24 cellular contexts compared by ENCODE assay signal in genomic region chr3:44802006-44802405, GRCh38. TPM values are rescaled to one million over a fixed set of nuclear protein-coding genes. Genes with fewer than 3 reads are reported as not detected.
A peak's percentile ranks its signal among the peaks of the same experiment; 100 is the strongest.
DNase-seq lines count a peak whose midpoint lies in the region; ATAC-seq, FAIRE-seq and TF ChIP-seq lines count a peak whose summit lies in the region.
"Had no signal": no experiment of that assay in that cellular context is flagged by ENCODE, and none has a peak within 500 bp of the region (broad histone marks: within the 10 kb centered on the region; RNA-seq: fewer than 3 reads in every experiment).

No MANE protein-coding gene starts in this region.

- peak; percentile 64 to 73 for DNase-seq in HL-60 (ENCODE audit: low read depth in 1 of 2, low spot score in 1 of 2)
- peak; percentile 78 for DNase-seq in MV-4-11 (lab: John Stamatoyannopoulos, UW)
- DNase-seq in SKM-1 (lab: John Stamatoyannopoulos, UW; ENCODE audit: unreplicated experiment): peak; percentile 81
- no peak for DNase-seq in K562 (ENCODE audit: extremely low read depth in 1 of 4, low spot score in 3 of 4)
- DNase-seq in mesenteric fat pad (ENCODE audit: low spot score): no peak
- no peak for DNase-seq in NAMALWA (ENCODE audit: low spot score)
- DNase-seq in gastrocnemius medialis: no peak
- DNase-seq: BE2C; CD4-positive, CD25-positive, alpha-beta regulatory T cell; COR-L47; DMS79; H9; HFFc6; MM.1S; NCI-H1417; NCI-H1694 treated with DMSO at 0.1 percent for 48 hours; NCI-H446; NCI-H526; SJCRH30; SW 1271; T-helper 17 cell had no signal

- no peak for FAIRE-seq in K562 (lab: Jason Lieb, UNC)
- FAIRE-seq: A549 had no signal

- H3K36me3 ChIP-seq in K562 (ENCODE audit: control insufficient read depth, insufficient read depth, low read length) (peaks cover 88% of the 10 kb centered on the region), gastrocnemius medialis (no peaks in the 10 kb centered on the region)

- no peaks in the 10 kb centered on the region for H3K9me3 ChIP-seq in K562 (replicated peaks; ENCODE audit: control insufficient read depth, insufficient read depth, low read depth, low read length)
- H3K9me3 ChIP-seq in gastrocnemius medialis: no peaks in the 10 kb centered on the region
- H3K9me3 ChIP-seq: A549, BE2C, SJCRH30 had no signal

- TF ChIP-seq POLR2A in K562 (conservative IDR thresholded peaks at IDR 0.05): no peak
- TF ChIP-seq POLR2A in gastrocnemius medialis (IDR thresholded peaks at IDR 0.05): no peak
- no peak for TF ChIP-seq POLR2A in GM18505 (IDR thresholded peaks at IDR 0.05; ENCODE audit: borderline replicate concordance, extremely low read depth, insufficient read depth, insufficient read length)

- no peaks in the 10 kb centered on the region for H3K27me3 ChIP-seq in HL-60 (ENCODE audit: insufficient read depth, poor library complexity, severe bottlenecking)
- no peaks in the 10 kb centered on the region for H3K27me3 ChIP-seq in K562 (ENCODE audit: control insufficient read depth in 2 of 2, insufficient read depth in 2 of 2, low read length in 2 of 2)
- no peaks in the 10 kb centered on the region for H3K27me3 ChIP-seq in gastrocnemius medialis
- H3K27me3 ChIP-seq: BE2C, SJCRH30 had no signal

- no TSS peak for BruUV-seq in K562 (replicated peaks; lab: Mats Ljungman, UMichigan)

- H2AFZ ChIP-seq in K562 (ENCODE audit: low read depth, low read length): no peak overlapping the region

- TF ChIP-seq EP300 in K562 (IDR thresholded peaks at IDR 0.05; ENCODE audit: low read length): no peak

- no peak for ATAC-seq in K562
- ATAC-seq in gastrocnemius medialis: no peak
- no peak for ATAC-seq in GM18505 (IDR thresholded peaks at IDR 0.05; ENCODE audit: unreplicated experiment)
- ATAC-seq: A549, Panc1, T-helper 17 cell had no signal

- no peak for TF ChIP-seq CTCF in HL-60 (IDR thresholded peaks at IDR 0.05; ENCODE audit: insufficient read depth, low read length)
- no peak for TF ChIP-seq CTCF in K562 (IDR thresholded peaks at IDR 0.05 in 2 of 3, conservative IDR thresholded peaks at IDR 0.05 in 1 of 3; ENCODE audit: insufficient read depth in 2 of 3, low read depth in 1 of 3, low read length in 3 of 3)
- no peak for TF ChIP-seq CTCF in gastrocnemius medialis (IDR thresholded peaks at IDR 0.05 in 4 of 5, conservative IDR thresholded peaks at IDR 0.05 in 1 of 5)

- TF ChIP-seq RAD21 in K562 (CRISPR knock-in tag; conservative IDR thresholded peaks at IDR 0.05 in 1 of 2, IDR thresholded peaks at IDR 0.05 in 1 of 2): no peak

- H3K4me2 ChIP-seq in K562 (ENCODE audit: insufficient read depth, low read length): no peak overlapping the region
- H3K4me2 ChIP-seq: A549 had no signal

- no peaks in the 10 kb centered on the region for H3K4me1 ChIP-seq in K562 (replicated peaks in 1 of 2; ENCODE audit: control insufficient read depth in 2 of 2, insufficient read depth in 2 of 2, low read length in 2 of 2)
- no peaks in the 10 kb centered on the region for H3K4me1 ChIP-seq in gastrocnemius medialis
- H3K4me1 ChIP-seq: A549, BE2C, SJCRH30 had no signal

- CTCF ChIA-PET in K562 (lab: Yijun Ruan, JAX; ENCODE audit: low intra/inter-chr PET ratio): no interaction called here

- no peaks in the 10 kb centered on the region for H3K79me2 ChIP-seq in K562 (ENCODE audit: control insufficient read depth, insufficient read depth, low read length)

- POLR2A ChIA-PET in K562 (lab: Yijun Ruan, JAX): no interaction called here

- no peak overlapping the region for H3K9ac ChIP-seq in K562 (ENCODE audit: insufficient read depth in 1 of 2, low read depth in 2 of 2, low read length in 2 of 2)

- H3K27ac ChIP-seq in HL-60 (replicated peaks) (peak overlapping the region; percentile 28), K562 (ENCODE audit: extremely low read depth, low read depth, low read length) (no peak overlapping the region), gastrocnemius medialis (no peak overlapping the region)
- H3K27ac ChIP-seq: A549, SJCRH30 had no signal

- intact Hi-C loops in K562 (cut with micrococcal nuclease): no loop called here
- intact Hi-C loops in gastrocnemius medialis (cut with DNase I; ENCODE audit: low total_unique reads): no loop called here

- no peaks in the 10 kb centered on the region for H4K20me1 ChIP-seq in K562 (replicated peaks; ENCODE audit: control insufficient read depth, insufficient read depth, low read length)

- H3K9me1 ChIP-seq in K562 (ENCODE audit: control insufficient read depth, insufficient read depth, low read length): no peaks in the 10 kb centered on the region

- WGBS in K562 (ENCODE audit: insufficient coverage, low coverage, missing lambda C conversion rate): 63% methylated on average over 2 of the region's 2 CpGs

- in situ Hi-C loops in K562 (cut with MboI): no loop called here
- in situ Hi-C loops in gastrocnemius medialis (cut with MboI; ENCODE audit: low sequenced_read_pairs in 4 of 4): no loop called here

- H3K4me3 ChIP-seq in HL-60 (replicated peaks; ENCODE audit: insufficient read depth, low read length) (no peak overlapping the region), K562 (no peak overlapping the region), gastrocnemius medialis (no peak overlapping the region)
- H3K4me3 ChIP-seq: A549, SJCRH30 had no signal

TF ChIP-seq in K562, 482 proteins besides CTCF, POLR2A, EP300 and RAD21 (continues in another document):
- TF ChIP-seq CEBPG (CRISPR knock-in tag; IDR thresholded peaks at IDR 0.05) (no peak), CEBPG (tag; conservative IDR thresholded peaks at IDR 0.05 in 1 of 2, IDR thresholded peaks at IDR 0.05 in 1 of 2) (peak in 1 of 2 experiments; percentile 46; a peak in 2 of 4 replicates), CEBPB (tag; IDR thresholded peaks at IDR 0.05) (peak; percentile 52)

RNA-seq across cellular contexts. Expression of gene KIF15, which starts 40.4 kb away (rescaled TPM):
- 21.8 and 81.5 TPM in 2 replicates for total RNA-seq in K562 (2011; cell fraction: chromatin; rRNA removed; ENCODE audit: low replicate concordance)
- total RNA-seq in K562 (2011; cell fraction: nucleolus; rRNA removed): 13.7 and 19.2 TPM in 2 replicates
- total RNA-seq in K562 (2011; cell fraction: nucleoplasm; rRNA removed): 19.6 and 23.5 TPM in 2 replicates
- total RNA-seq in K562 (2014; rRNA removed) (26.0 and 28.0 TPM in 2 replicates), K562 (2014; rRNA removed; fragmentation: Illumina TruSeq; extraction: Trizol) (43.7 and 52.3 TPM in 2 replicates), K562 (2015; rRNA removed; fragmentation: Illumina TruSeq; extraction: Trizol) (45.1 and 45.9 TPM in 2 replicates), K562 (2021) (24.5 and 25.8 TPM in 2 replicates), mesenteric fat pad (0.42 TPM), gastrocnemius medialis (1 to 10 TPM in 1 of 4 donors, under 1 TPM in 3; 0.25 to 1.6 (median 0.38) TPM)
- polyA plus RNA-seq in K562 (2011; rRNA removed) (17.9 and 25.3 TPM in 2 replicates), K562 (2014; fragmentation: Illumina TruSeq; extraction: Trizol) (33.8 and 43.3 TPM in 2 replicates), K562 (2014; fragmentation: Nextera tagmentation; extraction: Ambion mirVana) (10 to 100 TPM in 1 of 2 experiments, 1 to 10 TPM in 1; 9.0 to 21.2 TPM), K562 (2014; rRNA removed) (21.2 and 27.9 TPM in 2 replicates)
- polyA plus RNA-seq in K562 (2011; cell fraction: cytosol; rRNA removed): 2.9 and 5.4 TPM in 2 replicates
- polyA plus RNA-seq in K562 (2011; cell fraction: nucleus; rRNA removed): 12.1 and 15.4 TPM in 2 replicates
- polyA plus RNA-seq in K562 (2012): 15.4 and 18.1 TPM in 2 replicates
- polyA minus RNA-seq in K562 (2011; rRNA and poly(A)+ RNA removed): 50.8 and 54.3 TPM in 2 replicates
- 11.8 and 17.1 TPM in 2 replicates for polyA minus RNA-seq in K562 (2011; cell fraction: cytosol; rRNA and poly(A)+ RNA removed)
- polyA minus RNA-seq in K562 (2011; cell fraction: nucleus; rRNA and poly(A)+ RNA removed): 20.6 and 43.1 TPM in 2 replicates

RNA-seq across cellular contexts. Expression of gene KIAA1143, which starts 40.6 kb away (rescaled TPM):
- total RNA-seq in K562 (2011; cell fraction: chromatin; rRNA removed; ENCODE audit: low replicate concordance): 4.3 and 13.2 TPM in 2 replicates
- 4.0 and 5.1 TPM in 2 replicates for total RNA-seq in K562 (2011; cell fraction: nucleolus; rRNA removed)
- total RNA-seq in K562 (2011; cell fraction: nucleoplasm; rRNA removed): 8.9 and 20.1 TPM in 2 replicates
- total RNA-seq in K562 (2014; rRNA removed): 27.9 and 31.3 TPM in 2 replicates
- 72.0 and 97.2 TPM in 2 replicates for total RNA-seq in K562 (2014; rRNA removed; fragmentation: Illumina TruSeq; extraction: Trizol)
- 43.7 and 47.0 TPM in 2 replicates for total RNA-seq in K562 (2015; rRNA removed; fragmentation: Illumina TruSeq; extraction: Trizol)
- 42.8 and 47.1 TPM in 2 replicates for total RNA-seq in K562 (2021)
- polyA plus RNA-seq in K562 (2011; rRNA removed): 30.9 and 40.7 TPM in 2 replicates
- polyA plus RNA-seq in K562 (2011; cell fraction: cytosol; rRNA removed): 9.6 and 16.5 TPM in 2 replicates
- 12.2 and 16.4 TPM in 2 replicates for polyA plus RNA-seq in K562 (2011; cell fraction: nucleus; rRNA removed)
- 21.4 and 23.2 TPM in 2 replicates for polyA plus RNA-seq in K562 (2012)
- polyA plus RNA-seq in K562 (2014; fragmentation: Illumina TruSeq; extraction: Trizol): 47.4 and 54.6 TPM in 2 replicates
- polyA plus RNA-seq in K562 (2014; fragmentation: Nextera tagmentation; extraction: Ambion mirVana): 10 to 100 TPM; 33.5 to 42.2 TPM
- 24.0 and 25.6 TPM in 2 replicates for polyA plus RNA-seq in K562 (2014; rRNA removed)
- polyA minus RNA-seq in K562 (2011; rRNA and poly(A)+ RNA removed): 63.0 and 63.7 TPM in 2 replicates
- 20.2 and 26.3 TPM in 2 replicates for polyA minus RNA-seq in K562 (2011; cell fraction: cytosol; rRNA and poly(A)+ RNA removed)
- 6.9 and 12.9 TPM in 2 replicates for polyA minus RNA-seq in K562 (2011; cell fraction: nucleus; rRNA and poly(A)+ RNA removed)
- 17.9 TPM for total RNA-seq in mesenteric fat pad
- 10 to 100 TPM; 28.5 to 36.2 (median 31.4) TPM for total RNA-seq in gastrocnemius medialis

RNA-seq across cellular contexts. Expression of gene TMEM42, which starts 59.7 kb away (rescaled TPM):
- total RNA-seq in K562 (2011; cell fraction: chromatin; rRNA removed; ENCODE audit: low replicate concordance): 9.2 and 12.6 TPM in 2 replicates
- 5.0 and 5.7 TPM in 2 replicates for total RNA-seq in K562 (2011; cell fraction: nucleolus; rRNA removed)
- total RNA-seq in K562 (2011; cell fraction: nucleoplasm; rRNA removed): 8.9 and 9.6 TPM in 2 replicates
- 0.65 and 0.86 TPM in 2 replicates for total RNA-seq in K562 (2014; rRNA removed)
- 0.93 and 1.1 TPM in 2 replicates for total RNA-seq in K562 (2014; rRNA removed; fragmentation: Illumina TruSeq; extraction: Trizol)
- total RNA-seq in K562 (2015; rRNA removed; fragmentation: Illumina TruSeq; extraction: Trizol): 0.87 and 1.1 TPM in 2 replicates
- 1.6 TPM in 2 replicates for total RNA-seq in K562 (2021)
- polyA plus RNA-seq in K562 (2011; rRNA removed): 1.6 and 2.2 TPM in 2 replicates
- polyA plus RNA-seq in K562 (2011; cell fraction: cytosol; rRNA removed): 0.97 and 1.1 TPM in 2 replicates
- 6.8 and 8.7 TPM in 2 replicates for polyA plus RNA-seq in K562 (2011; cell fraction: nucleus; rRNA removed)
- 0.60 and 0.83 TPM in 2 replicates for polyA plus RNA-seq in K562 (2012)
- polyA plus RNA-seq in K562 (2014; fragmentation: Illumina TruSeq; extraction: Trizol): 0.86 and 0.89 TPM in 2 replicates
- polyA plus RNA-seq in K562 (2014; fragmentation: Nextera tagmentation; extraction: Ambion mirVana): under 1 TPM; 0.53 to 0.98 TPM
- polyA plus RNA-seq in K562 (2014; rRNA removed): 0.90 and 0.96 TPM in 2 replicates
- 1.1 and 2.0 TPM in 2 replicates for polyA minus RNA-seq in K562 (2011; rRNA and poly(A)+ RNA removed)
- 2.3 and 4.6 TPM in 2 replicates for polyA minus RNA-seq in K562 (2011; cell fraction: cytosol; rRNA and poly(A)+ RNA removed)
- 3.4 and 4.7 TPM in 2 replicates for polyA minus RNA-seq in K562 (2011; cell fraction: nucleus; rRNA and poly(A)+ RNA removed)
- total RNA-seq in mesenteric fat pad: 8.1 TPM
- 10 to 100 TPM in 3 of 4 donors, 1 to 10 TPM in 1; 7.2 to 19.7 (median 14.9) TPM for total RNA-seq in gastrocnemius medialis

Comparison
In these comparisons a context has a peak if more than half of its experiments do, and no peak if none do; other contexts are left out.
1. DNase-seq: peak in HL-60 (2 of 2), MV-4-11 (single experiment) and SKM-1 (single experiment); none in K562 (0 of 4), mesenteric fat pad (single experiment), NAMALWA (single experiment) and gastrocnemius medialis (0 of 2).
2. RNA of gene KIF15, which starts 40.4 kb away (total RNA-seq): 13.7 to 81.5 TPM in K562; 0.25 to 1.6 TPM in gastrocnemius medialis and 0.42 TPM in mesenteric fat pad (single experiment); every median in the first group is over 4 times any median in the second.